ENCODE assay signal across 8 cellular contexts in genomic region chr11:119380816-119381185, GRCh38. TPM values are rescaled to one million over a fixed set of nuclear protein-coding genes. Genes with fewer than 3 reads are reported as not detected.
DNase-seq lines count a peak whose midpoint lies in the region; ATAC-seq and TF ChIP-seq lines count a peak whose summit lies in the region.

No MANE protein-coding gene starts in this region.

- peak overlapping the region; percentile 62 for H3K9ac ChIP-seq in NT2/D1 (ENCODE audit: insufficient read length, low read depth)

- 25% methylated on average over 4 of the region's 10 CpGs; no CpG with 5 or more reads in 1 of the 2 donors for WGBS in esophagus squamous epithelium, 2 donors

- H3K9me3 ChIP-seq in NT2/D1 (ENCODE audit: insufficient read depth, low read length) (no peaks in the 10 kb centered on the region), esophagus squamous epithelium (no peaks in the 10 kb centered on the region)

- H3K4me3 ChIP-seq in NT2/D1 (ENCODE audit: insufficient read length, low read depth) (peak overlapping the region; percentile 39), esophagus squamous epithelium (peak overlapping the region; percentile 16 to 70 (median 50)), retinal pigment epithelial cell (ENCODE audit: low read length) (peak overlapping the region; percentile 72)

- H3K27me3 ChIP-seq in NT2/D1 (ENCODE audit: insufficient read depth, insufficient read length) (peaks cover 8% of the 10 kb centered on the region), esophagus squamous epithelium (peaks cover 0 to 9% (median 0%) of the 10 kb centered on the region in 4 donors)

- no peak for TF ChIP-seq POLR2A in esophagus squamous epithelium (IDR thresholded peaks at IDR 0.05)

- DNase-seq in ELF-1 (ENCODE audit: low read depth, low spot score) (peak; percentile 70), NT2/D1 (ENCODE audit: low read depth, low spot score) (no peak), esophagus squamous epithelium (lab: John Stamatoyannopoulos, UW) (no peak), retinal pigment epithelial cell (ENCODE audit: low read depth) (no peak), foreskin melanocyte (no peak), NCI-H345 treated with DMSO at 0.1 percent for 48 hours (lab: John Stamatoyannopoulos, UW; ENCODE audit: unreplicated experiment) (no peak)
- DNase-seq in stimulated activated CD4-positive, alpha-beta T cell treated with anti-CD3 and anti-CD28 coated beads, Interleukin-4, amount 100 ng/mL, for 4 hours = no peak

- no peaks in the 10 kb centered on the region for H3K36me3 ChIP-seq in NT2/D1 (ENCODE audit: insufficient read depth, insufficient read length, low read length)
- H3K36me3 ChIP-seq in esophagus squamous epithelium = no peaks in the 10 kb centered on the region

- intact Hi-C loops in esophagus squamous epithelium (cut with DNase I) = no loop called here

- TF ChIP-seq CTCF in esophagus squamous epithelium (IDR thresholded peaks at IDR 0.05) = no peak
- TF ChIP-seq CTCF in retinal pigment epithelial cell (conservative IDR thresholded peaks at IDR 0.05; ENCODE audit: low read depth, low read length) = no peak

- no peak for ATAC-seq in GM21737 (IDR thresholded peaks at IDR 0.05; ENCODE audit: unreplicated experiment)

- H3K4me1 ChIP-seq in NT2/D1 (ENCODE audit: insufficient read depth, insufficient read length) (peaks cover 22% of the 10 kb centered on the region), esophagus squamous epithelium (peaks cover 14 to 49% (median 33%) of the 10 kb centered on the region in 3 donors)

- peak overlapping the region; percentile 25 to 80 (median 70) for H3K27ac ChIP-seq in esophagus squamous epithelium

RNA-seq across cellular contexts. Expression of gene USP2, which starts 0.7 kb away (rescaled TPM):
- 1 to 10 TPM; 1.9 to 9.6 (median 4.8) TPM for total RNA-seq in esophagus squamous epithelium

RNA-seq across cellular contexts. Expression of gene MFRP, which starts 34.3 kb away (rescaled TPM):
- total RNA-seq in esophagus squamous epithelium = not detected

RNA-seq across cellular contexts. Expression of gene C1QTNF5, which starts 40.1 kb away (rescaled TPM):
- 10 to 100 TPM in 2 of 4 donors, 1 to 10 TPM in 2; 5.3 to 18.8 (median 10.3) TPM for total RNA-seq in esophagus squamous epithelium

RNA-seq across cellular contexts. Expression of gene THY1, which starts 42.2 kb away (rescaled TPM):
- 1 to 10 TPM in 3 of 4 donors, under 1 TPM in 1; 0.57 to 7.6 (median 2.9) TPM for total RNA-seq in esophagus squamous epithelium

RNA-seq across cellular contexts. Expression of gene RNF26, which starts 46.5 kb away (rescaled TPM):
- total RNA-seq in esophagus squamous epithelium = 10 to 100 TPM; 10.5 to 17.9 (median 12.2) TPM
